In the genomic region with DNA sequence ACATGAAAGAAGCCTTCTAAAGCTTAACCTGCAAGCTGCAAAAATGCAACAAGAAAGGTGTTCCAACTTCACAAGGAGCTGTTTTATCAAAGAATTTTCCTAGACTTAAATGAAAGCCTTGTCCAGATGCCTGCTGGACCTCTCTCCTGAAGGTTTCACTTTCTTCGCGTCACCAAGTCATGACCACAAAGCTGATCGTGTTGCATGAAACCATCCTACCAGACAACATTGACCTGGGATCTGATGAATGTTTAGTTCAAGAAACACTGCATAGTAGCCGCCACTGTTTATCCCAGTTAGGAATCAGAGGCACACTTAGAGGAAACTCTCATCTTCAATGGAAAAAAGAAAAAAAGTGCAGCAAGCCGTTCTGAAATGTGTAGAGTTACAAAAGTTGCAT, we compare ENCODE assay signal across 22 cellular contexts. TPM values are rescaled to one million over a fixed set of nuclear protein-coding genes. Genes with fewer than 3 reads are reported as not detected.
"Had no signal": no experiment of that assay in that cellular context is flagged by ENCODE, and none has a peak within 500 bp of the region (broad histone marks: within the 10 kb centered on the region; RNA-seq: fewer than 3 reads in every experiment).

No MANE protein-coding gene starts in this region.

- ATAC-seq: HepG2, Panc1, PC-3, Right ventricle myocardium inferior had no signal

- H3K9me3 ChIP-seq: SJCRH30 had no signal

- H3K27ac ChIP-seq: SJCRH30, SK-N-MC had no signal

- H3K27me3 ChIP-seq: SJCRH30 had no signal

- H3K4me3 ChIP-seq: SJCRH30, SK-N-MC had no signal

- DNase-seq: IMR-90; Kasumi-1; KG1; MM.1S; NCI-H1436; NCI-H187; NCI-H2029; NCI-H2171; NCI-H226; NCI-H446; NCI-H510A; NCI-H524 treated with DMSO at 0.1 percent for 48 hours; NK-92 treated with Interleukin-12 subunit alpha and Interleukin-12 subunit beta, amount 100 ng/mL, for 24 hours; PC-3; SHP77 treated with DMSO at 0.1 percent for 48 hours had no signal

RNA-seq across cellular contexts. Expression of gene PAX3, which starts 26.9 kb away (rescaled TPM):
- total RNA-seq: HepG2, HT1080, IMR-90, OCI-LY7, PC-3, Right ventricle myocardium inferior had no signal
- polyA plus RNA-seq: IMR-90 had no signal
